ENCODE assay signal across 9 cellular contexts in genomic region chr5:96434201-96434645, GRCh38. TPM values are rescaled to one million over a fixed set of nuclear protein-coding genes. Genes with fewer than 3 reads are reported as not detected.
A peak's percentile ranks its signal among the peaks of the same experiment; 100 is the strongest.
DNase-seq lines count a peak whose midpoint lies in the region; ATAC-seq and TF ChIP-seq lines count a peak whose summit lies in the region.
"Had no signal": no experiment of that assay in that cellular context is flagged by ENCODE, and none has a peak within 500 bp of the region (broad histone marks: within the 10 kb centered on the region; RNA-seq: fewer than 3 reads in every experiment).

No MANE protein-coding gene starts in this region.

- H3K4me3 ChIP-seq in SJCRH30 (no peak overlapping the region), body of pancreas (no peak overlapping the region)

- TF ChIP-seq CTCF in body of pancreas (IDR thresholded peaks at IDR 0.05), result peak in 2 of 7 experiments; percentile 12 to 17

- H3K9me3 ChIP-seq in SJCRH30 (replicated peaks), result no peaks in the 10 kb centered on the region
- no peaks in the 10 kb centered on the region for H3K9me3 ChIP-seq in body of pancreas

- intact Hi-C loops in body of pancreas (cut with DNase I), result no loop called here

- H3K27me3 ChIP-seq in SJCRH30, result no peaks in the 10 kb centered on the region
- peaks cover 0 to 8% of the 10 kb centered on the region in 2 donors for H3K27me3 ChIP-seq in body of pancreas

- peak; percentile 74 for DNase-seq in COLO829 (ENCODE audit: low spot score)
- peak; percentile 41 for DNase-seq in KBM-7
- peak; percentile 74 to 80 for DNase-seq in SJCRH30
- DNase-seq in body of pancreas, result peak; percentile 59 to 79 (median 68)
- DNase-seq in iPS-NIHi11 (ENCODE audit: low spot score), result peak; percentile 88
- DNase-seq in stimulated activated CD4-positive, alpha-beta T cell treated with anti-CD3 and anti-CD28 coated beads, Interleukin-2, amount 100 ng/mL, for 24 hours, result peak; percentile 48 to 66
- no peak for DNase-seq in middle frontal gyrus (ENCODE audit: extremely low spot score, low spot score)

- TF ChIP-seq POLR2A in body of pancreas (IDR thresholded peaks at IDR 0.05), result no peak

- in situ Hi-C loops in KBM-7 (cut with MboI; ENCODE audit: low pct_unique_long_range_greater_than_20kb, low sequenced_read_pairs), result no loop called here

- H3K4me1 ChIP-seq in SJCRH30 (no peaks in the 10 kb centered on the region), body of pancreas (peaks cover 21% of the 10 kb centered on the region)

- no peak overlapping the region for H3K27ac ChIP-seq in SJCRH30
- H3K27ac ChIP-seq in body of pancreas, result no peak overlapping the region

- 4 to 5% methylated on average over 11 of the region's 11 CpGs for WGBS in body of pancreas, 2 donors

- ATAC-seq in GM21390 (IDR thresholded peaks at IDR 0.05; ENCODE audit: unreplicated experiment) (peak; percentile 72), body of pancreas (peak; percentile 78)

- H3K36me3 ChIP-seq in SJCRH30 (no peaks in the 10 kb centered on the region), body of pancreas (replicated peaks in 1 of 2; ENCODE audit: insufficient read depth in 1 of 2, low read depth in 2 of 2) (no peaks in the 10 kb centered on the region)

RNA-seq across cellular contexts. Expression of gene PCSK1, which starts 1.2 kb away (rescaled TPM):
- total RNA-seq in SJCRH30 (2014; rRNA removed; shearing (Covaris generic)), result not detected in 2 replicates
- total RNA-seq in body of pancreas, result 1 to 10 TPM; 7.5 to 7.9 TPM
- total RNA-seq: mononuclear cell had no signal
